8 cellular contexts compared by ENCODE assay signal in the genomic region with DNA sequence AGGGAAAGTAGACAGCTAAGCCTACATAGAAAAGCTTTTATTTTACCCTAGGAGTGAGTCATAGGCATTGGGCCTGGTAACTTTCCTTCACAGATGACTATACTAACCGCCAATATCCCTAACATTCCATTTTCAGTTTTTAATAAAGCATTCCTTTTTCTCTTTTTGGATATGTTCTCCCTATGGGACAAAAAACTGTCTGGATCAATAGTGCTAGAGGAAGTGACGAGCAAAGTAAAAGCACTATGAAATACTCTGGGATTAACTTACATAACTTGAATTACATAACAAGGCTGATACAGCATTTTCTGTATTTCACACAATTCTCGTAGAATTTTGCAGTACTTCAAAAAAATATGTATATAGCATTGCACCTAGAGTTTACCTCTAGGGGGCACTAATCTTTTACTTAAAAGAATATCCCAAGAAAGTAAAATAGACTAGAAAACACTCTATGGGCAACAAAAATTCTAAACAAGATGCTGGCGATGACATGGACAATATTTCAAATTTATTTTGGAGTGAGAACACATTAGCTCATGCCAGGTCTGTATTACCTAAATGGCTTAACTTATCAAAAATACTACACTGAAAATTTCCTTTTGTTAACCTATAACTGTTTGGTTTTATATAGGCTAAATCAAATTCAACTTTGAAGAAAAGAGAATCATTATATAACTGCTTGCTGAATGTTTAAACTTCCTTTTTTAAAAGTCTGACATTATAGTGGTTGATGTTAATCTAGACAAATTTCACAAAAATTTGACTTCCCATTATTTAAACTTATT.
DNase-seq lines count a peak whose midpoint lies in the region; ATAC-seq and TF ChIP-seq lines count a peak whose summit lies in the region.

No MANE protein-coding gene starts in this region.

- peak overlapping the region; percentile 63 for H3K9ac ChIP-seq in GM23248

- DNase-seq in AG08396 (ENCODE audit: low spot score) (peak; percentile 27), GM23248 (peak; percentile 86), NCI-H526 (lab: John Stamatoyannopoulos, UW) (peak; percentile 9 to 68), breast epithelium (ENCODE audit: low spot score in 2 of 2) (no peak), left colon (no peak), aorta (no peak)
- no peak for DNase-seq in activated CD4-positive, alpha-beta T cell treated with anti-CD3 and anti-CD28 coated beads, Interleukin-2, amount 50 U/mL, for 48 hours

- peak; percentile 26 to 57 (median 48) for TF ChIP-seq CTCF in breast epithelium (IDR thresholded peaks at IDR 0.05)

- H3K4me1 ChIP-seq in GM23248 (ENCODE audit: insufficient read depth) (peaks cover 52% of the 10 kb centered on the region), breast epithelium (no peaks in the 10 kb centered on the region), aorta (ENCODE audit: control insufficient read depth in 1 of 2, insufficient read depth in 2 of 2, low read length in 2 of 2) (peaks cover 0 to 3% of the 10 kb centered on the region in 2 donors)

- no peaks in the 10 kb centered on the region for H3K27me3 ChIP-seq in GM23248 (replicated peaks; ENCODE audit: insufficient read depth)
- no peaks in the 10 kb centered on the region for H3K27me3 ChIP-seq in breast epithelium
- no peaks in the 10 kb centered on the region for H3K27me3 ChIP-seq in aorta (ENCODE audit: control insufficient read depth in 1 of 2, insufficient read depth in 2 of 2, low read length in 1 of 2)

- H3K27ac ChIP-seq in GM23248 (peak overlapping the region; percentile 70), breast epithelium (peak overlapping the region in 1 of 2 donors; percentile 50), aorta (ENCODE audit: low read depth in 1 of 2, low read length in 2 of 2) (no peak overlapping the region)

- no peak for TF ChIP-seq POLR2A in breast epithelium (IDR thresholded peaks at IDR 0.05)

- no peaks in the 10 kb centered on the region for H4K20me1 ChIP-seq in GM23248 (ENCODE audit: insufficient read depth)

- no peaks in the 10 kb centered on the region for H3K9me2 ChIP-seq in GM23248 (ENCODE audit: insufficient read depth)

- peak overlapping the region; percentile 63 for H3K4me3 ChIP-seq in GM23248
- no peak overlapping the region for H3K4me3 ChIP-seq in breast epithelium
- H3K4me3 ChIP-seq in aorta (ENCODE audit: low read length in 2 of 2), result no peak overlapping the region

- WGBS in GM23248 (ENCODE audit: low coverage in 1 of 2, low lambda C conversion rate in 2 of 2, missing lambda C conversion rate in 2 of 2), 2 experiments, result 4 to 5% methylated on average over 4 of the region's 4 CpGs
- 19 to 21% methylated on average over 4 of the region's 4 CpGs for WGBS in aorta, 2 donors

- H3K36me3 ChIP-seq in GM23248 (ENCODE audit: low read depth) (peaks cover 1% of the 10 kb centered on the region; the same call in 1 of the 2 replicates), breast epithelium (no peaks in the 10 kb centered on the region), aorta (ENCODE audit: control insufficient read depth in 1 of 2, insufficient read depth in 2 of 2, low read length in 1 of 2) (no peaks in the 10 kb centered on the region)

- H3K9me3 ChIP-seq in GM23248 (ENCODE audit: low read depth) (no peaks in the 10 kb centered on the region), breast epithelium (no peaks in the 10 kb centered on the region), aorta (ENCODE audit: control insufficient read depth, low read length) (no peaks in the 10 kb centered on the region)

- peak overlapping the region; percentile 89 for H3K4me2 ChIP-seq in GM23248 (ENCODE audit: unreplicated experiment)

- intact Hi-C loops in breast epithelium (cut with DNase I; ENCODE audit: low total_unique reads) (no loop called here), left colon (cut with DNase I, micrococcal nuclease) (loop anchor here in 1 of 2 donors (10.0 kb wide), 2 partner anchors 56 to 146 kb away; no protein-coding TSS in a partner anchor), aorta (cut with DNase I) (loop anchor here (2.0 to 5.0 kb wide), 3 partner anchors 48 to 142 kb away; no protein-coding TSS in a partner anchor)

- peaks cover 56% of the 10 kb centered on the region for H3F3A ChIP-seq in GM23248 (ENCODE audit: insufficient read depth)

- ATAC-seq in left colon, result peak; percentile 51
- ATAC-seq in aorta (ENCODE audit: low FRiP score), result peak; percentile 77
- no peak for ATAC-seq in HG02678 (IDR thresholded peaks at IDR 0.05; ENCODE audit: unreplicated experiment)

- peaks cover 96% of the 10 kb centered on the region for H3K79me2 ChIP-seq in GM23248 (ENCODE audit: insufficient read depth)

- no peak overlapping the region for H2AFZ ChIP-seq in GM23248

- in situ Hi-C loops in GM23248 (cut with MboI), result loop anchor here (25.0 kb wide), 1 partner anchor 128 kb away; no protein-coding TSS in a partner anchor

Comparison
In these comparisons a context has a peak if more than half of its experiments do, and no peak if none do; other contexts are left out.
1. DNase-seq: peak in AG08396 (single experiment), GM23248 (single experiment) and NCI-H526 (2 of 2); none in breast epithelium (0 of 2), left colon (0 of 2), aorta (0 of 2) and activated CD4-positive, alpha-beta T cell treated with anti-CD3 and anti-CD28 coated beads, Interleukin-2, amount 50 U/mL, for 48 hours (0 of 2).